ENCODE assay signal across 3 cellular contexts in genomic region chr3:130043694-130044093, GRCh38. TPM values are rescaled to one million over a fixed set of nuclear protein-coding genes. Genes with fewer than 3 reads are reported as not detected.
"Had no signal": no experiment of that assay in that cellular context is flagged by ENCODE, and none has a peak within 500 bp of the region (broad histone marks: within the 10 kb centered on the region; RNA-seq: fewer than 3 reads in every experiment).

No MANE protein-coding gene starts in this region.

RNA-seq across cellular contexts. Expression of gene ALG1L2, which starts 37.9 kb away (rescaled TPM):
- total RNA-seq: M059J, PC-3 had no signal
- polyA plus RNA-seq: SK-N-SH had no signal
